Comparison of ENCODE assay signal across 16 cellular contexts in genomic region chr7:73891178-73891885, GRCh38. TPM values are rescaled to one million over a fixed set of nuclear protein-coding genes. Genes with fewer than 3 reads are reported as not detected.
DNase-seq lines count a peak whose midpoint lies in the region; ATAC-seq, FAIRE-seq and TF ChIP-seq lines count a peak whose summit lies in the region.
"Had no signal": no experiment of that assay in that cellular context is flagged by ENCODE, and none has a peak within 500 bp of the region (broad histone marks: within the 10 kb centered on the region; RNA-seq: fewer than 3 reads in every experiment).

No MANE protein-coding gene starts in this region.

- FAIRE-seq in GM12892 (lab: Jason Lieb, UNC): no peak

- H3K36me3 Mint-ChIP-seq in osteocyte (ENCODE audit: unreplicated experiment): no peaks in the 10 kb centered on the region
- H3K36me3 Mint-ChIP-seq: CD8-positive, alpha-beta T cell had no signal

- CTCF ChIA-PET in Panc1 (lab: Charles Lee): interaction anchor here (0.6 kb wide), 1 partner anchor 134 kb away, joined by 4 read pairs; no protein-coding TSS in a partner anchor

- intact Hi-C loops in Panc1 (cut with micrococcal nuclease; ENCODE audit: unreplicated experiment): loop anchor here (10.0 kb wide), 1 partner anchor 133 kb away; the partner anchor contains the start of gene ELN
- intact Hi-C loops in esophagus muscularis mucosa (cut with DNase I): loop anchor here (5.0 kb wide), 1 partner anchor 136 kb away; the partner anchor contains the start of gene ELN
- intact Hi-C loops in testis (cut with DNase I; ENCODE audit: low total_unique reads): loop anchor here (5.0 kb wide), 1 partner anchor 136 kb away; the partner anchor contains the start of gene ELN

- H3K4me1 ChIP-seq in Panc1 (ENCODE audit: control insufficient read depth, insufficient read depth, low read length) (no peaks in the 10 kb centered on the region), esophagus muscularis mucosa (peaks cover 21 to 70% (median 60%) of the 10 kb centered on the region in 4 donors), testis (peaks cover 23% of the 10 kb centered on the region)

- no peaks in the 10 kb centered on the region for H3K27me3 ChIP-seq in Panc1 (ENCODE audit: control insufficient read depth, insufficient read depth, low read length)
- H3K27me3 ChIP-seq in esophagus muscularis mucosa: no peaks in the 10 kb centered on the region
- H3K27me3 ChIP-seq in testis: no peaks in the 10 kb centered on the region

- H3K27ac Mint-ChIP-seq in osteocyte (ENCODE audit: unreplicated experiment): no peak overlapping the region
- H3K27ac Mint-ChIP-seq: CD8-positive, alpha-beta T cell had no signal

- ATAC-seq in Panc1: peak; percentile 68; the same call in 1 of the 2 replicates
- ATAC-seq: CD8-positive, alpha-beta T cell; stimulated activated naive CD8-positive, alpha-beta T cell treated with anti-CD3 and anti-CD28 coated beads, Interleukin-15, Interleukin-2, amounts not matched to agents 100 U/mL and 50 U/mL, for 24 hours had no signal

- H3K9me3 ChIP-seq in Panc1 (ENCODE audit: control insufficient read depth, insufficient read depth, low read depth, low read length) (no peaks in the 10 kb centered on the region; the same call in 1 of the 2 replicates), esophagus muscularis mucosa (peaks cover 0 to 11% (median 0%) of the 10 kb centered on the region in 4 donors), testis (no peaks in the 10 kb centered on the region)

- H3K4me1 Mint-ChIP-seq in osteocyte (ENCODE audit: unreplicated experiment): peaks cover 43% of the 10 kb centered on the region
- H3K4me1 Mint-ChIP-seq: central memory CD8-positive, alpha-beta T cell had no signal

- DNase-seq in Daoy (ENCODE audit: low read depth) (peak; percentile 53), Panc1 (ENCODE audit: low read depth, low spot score) (no peak), esophagus muscularis mucosa (ENCODE audit: extremely low spot score) (no peak), osteocyte (ENCODE audit: extremely low spot score, unreplicated experiment) (no peak), NCI-H69 (lab: John Stamatoyannopoulos, UW) (no peak), testis (no peak), SW480 (ENCODE audit: low spot score) (no peak), GM12892 (ENCODE audit: insufficient read length) (no peak)
- DNase-seq: activated CD4-positive, alpha-beta T cell treated with anti-CD3 and anti-CD28 coated beads, Interleukin-2, amount 50 U/mL, for 1 hour; activated effector memory CD4-positive, alpha-beta T cell treated with anti-CD3 and anti-CD28 coated beads, Interleukin-2, amount 50 U/mL, for 16 hours; CD8-positive, alpha-beta T cell; NCI-H1694; occipital lobe; stimulated activated naive CD8-positive, alpha-beta T cell treated with anti-CD3 and anti-CD28 coated beads, Interleukin-15, Interleukin-2, amounts not matched to agents 100 U/mL and 50 U/mL, for 24 hours had no signal

- no peak overlapping the region for H3K4me3 ChIP-seq in Panc1 (ENCODE audit: low read depth in 2 of 2, low read length in 2 of 2)
- no peak overlapping the region for H3K4me3 ChIP-seq in esophagus muscularis mucosa
- H3K4me3 ChIP-seq in testis: no peak overlapping the region

- POLR2A ChIA-PET in Panc1 (lab: Charles Lee): interaction anchor here (0.6 to 1.0 kb wide), 2 partner anchors 28 to 74 kb away, joined by 5 read pairs; no protein-coding TSS in a partner anchor

- H3K27ac ChIP-seq in Panc1 (ENCODE audit: low read length): no peak overlapping the region
- H3K27ac ChIP-seq in esophagus muscularis mucosa (replicated peaks in 1 of 4): peak overlapping the region; percentile 51 to 81 (median 71)
- no peak overlapping the region for H3K27ac ChIP-seq in testis

- 93% methylated on average over 11 of the region's 16 CpGs for WGBS in esophagus muscularis mucosa
- 63 to 75% methylated on average over 13 to 16 of the region's 16 CpGs for WGBS in testis, 2 donors

- TF ChIP-seq EP300 in esophagus muscularis mucosa (IDR thresholded peaks at IDR 0.05): no peak

- BruUV-seq in Panc1 (replicated peaks; lab: Mats Ljungman, UMichigan): no TSS peak

- H3K4me3 Mint-ChIP-seq in osteocyte (ENCODE audit: unreplicated experiment): no peak overlapping the region
- H3K4me3 Mint-ChIP-seq: CD8-positive, alpha-beta T cell; central memory CD8-positive, alpha-beta T cell had no signal

- TF ChIP-seq POLR2A in esophagus muscularis mucosa (IDR thresholded peaks at IDR 0.05; ENCODE audit: low read depth) (no peak), testis (IDR thresholded peaks at IDR 0.05) (no peak), GM12892 (IDR thresholded peaks at IDR 0.05; ENCODE audit: low read depth, low read length) (no peak)

- TF ChIP-seq CTCF in Panc1 (IDR thresholded peaks at IDR 0.05) (no peak), esophagus muscularis mucosa (IDR thresholded peaks at IDR 0.05) (peak in 1 of 3 experiments; percentile 10), osteocyte (IDR thresholded peaks at IDR 0.05) (peak; percentile 34), testis (IDR thresholded peaks at IDR 0.05) (no peak)

- H3K36me3 ChIP-seq in Panc1 (ENCODE audit: control insufficient read depth, insufficient read depth, low read length) (no peaks in the 10 kb centered on the region), esophagus muscularis mucosa (no peaks in the 10 kb centered on the region), testis (ENCODE audit: low read depth, missing control alignments) (no peaks in the 10 kb centered on the region)

- H3K9me3 Mint-ChIP-seq in osteocyte (ENCODE audit: unreplicated experiment): peaks cover 9% of the 10 kb centered on the region
- H3K9me3 Mint-ChIP-seq: central memory CD8-positive, alpha-beta T cell had no signal

- H3K27me3 Mint-ChIP-seq in osteocyte (ENCODE audit: unreplicated experiment): no peaks in the 10 kb centered on the region

- in situ Hi-C loops in Panc1 (cut with HindIII; ENCODE audit: low pct_unique_long_range_greater_than_20kb, low sequenced_read_pairs): no loop called here

RNA-seq across cellular contexts. Expression of gene TMEM270, which starts 30.4 kb away (rescaled TPM):
- total RNA-seq in Daoy (2014; rRNA removed; shearing (Covaris generic)): 0.69 and 1.5 TPM in 2 replicates
- 0.72 TPM for total RNA-seq in Panc1 (2021; ENCODE audit: unreplicated experiment)
- 0.70 TPM for polyA plus RNA-seq in Panc1 (2012; ENCODE audit: insufficient read length)
- not detected for total RNA-seq in esophagus muscularis mucosa
- total RNA-seq in osteocyte: not detected in 2 replicates
- total RNA-seq in testis: 10 to 100 TPM; 37.3 to 70.1 TPM
- 113 TPM for polyA plus RNA-seq in testis (ENCODE audit: insufficient read depth, low read depth, low replicate concordance)
- polyA plus RNA-seq in GM12892 (2012; ENCODE audit: missing spikeins): not detected
- total RNA-seq: CD8-positive, alpha-beta T cell; liver; occipital lobe had no signal

RNA-seq across cellular contexts. Expression of gene METTL27, which starts 49.0 kb away (rescaled TPM):
- 0.48 and 2.3 TPM in 2 replicates for total RNA-seq in Daoy (2014; rRNA removed; shearing (Covaris generic))
- 3.4 TPM for total RNA-seq in Panc1 (2021; ENCODE audit: unreplicated experiment)
- polyA plus RNA-seq in Panc1 (2012; ENCODE audit: insufficient read length): 2.4 TPM
- 1 to 10 TPM in 3 of 4 donors, under 1 TPM in 1; 0.83 to 4.0 (median 2.8) TPM for total RNA-seq in esophagus muscularis mucosa
- 2.2 and 2.7 TPM in 2 replicates for total RNA-seq in osteocyte
- 1 to 10 TPM; 3.5 to 3.7 TPM for total RNA-seq in testis
- 5.6 TPM for polyA plus RNA-seq in testis (ENCODE audit: insufficient read depth, low read depth, low replicate concordance)
- not detected for polyA plus RNA-seq in GM12892 (2012; ENCODE audit: missing spikeins)
- total RNA-seq: CD8-positive, alpha-beta T cell had no signal

Comparison
In these comparisons a context has a peak if more than half of its experiments do, and no peak if none do; other contexts are left out.
1. H3K27ac ChIP-seq: peak in esophagus muscularis mucosa (4 of 4); none in Panc1 (single experiment) and testis (0 of 2).
2. RNA of gene TMEM270, which starts 30.4 kb away (total RNA-seq): 37.3 to 70.1 TPM in testis; 0.72 TPM in Panc1 (single experiment), 0.69 to 1.5 TPM in Daoy, not detected in esophagus muscularis mucosa and not detected in osteocyte; every median in the first group is over 10 times any median in the second.